In the genomic region with DNA sequence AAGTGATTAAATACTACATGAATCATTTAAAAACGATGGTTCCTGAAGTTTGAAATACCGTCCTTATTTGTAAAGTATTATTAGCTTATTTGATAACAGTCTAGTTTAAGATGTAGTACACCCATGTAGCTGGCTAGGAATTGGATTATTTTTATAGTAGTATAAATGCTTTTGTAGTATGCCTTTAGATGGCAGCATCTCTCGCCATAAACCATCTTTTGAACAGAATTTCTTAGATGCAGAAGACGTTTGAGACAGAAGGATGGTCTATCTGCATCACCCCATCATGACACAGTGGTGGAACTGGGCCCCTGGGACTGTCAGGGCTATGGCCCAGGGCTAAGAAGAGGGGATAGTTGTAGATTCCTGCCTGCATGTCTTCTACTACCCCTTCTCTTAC, we compare ENCODE assay signal across 16 cellular contexts.
A peak's percentile ranks its signal among the peaks of the same experiment; 100 is the strongest.
DNase-seq lines count a peak whose midpoint lies in the region; ATAC-seq, FAIRE-seq and TF ChIP-seq lines count a peak whose summit lies in the region.
"Had no signal": no experiment of that assay in that cellular context is flagged by ENCODE, and none has a peak within 500 bp of the region (broad histone marks: within the 10 kb centered on the region; RNA-seq: fewer than 3 reads in every experiment).

No MANE protein-coding gene starts in this region.

- no peaks in the 10 kb centered on the region for H3K36me3 ChIP-seq in HCT116 (ENCODE audit: control insufficient read depth in 1 of 2, insufficient read depth in 2 of 2, low read length in 2 of 2)
- no peaks in the 10 kb centered on the region for H3K36me3 ChIP-seq in astrocyte (ENCODE audit: insufficient read depth, low read length)
- no peaks in the 10 kb centered on the region for H3K36me3 ChIP-seq in H7 (replicated peaks; ENCODE audit: control insufficient read depth, insufficient read depth, low read length)
- no peaks in the 10 kb centered on the region; the same call in 1 of the 2 replicates for H3K36me3 ChIP-seq in WERI-Rb-1

- intact Hi-C loops in HCT116 (cut with micrococcal nuclease), result no loop called here

- no peak overlapping the region for H3K4me2 ChIP-seq in HCT116 (ENCODE audit: low read length)
- H3K4me2 ChIP-seq in astrocyte (ENCODE audit: low read length), result no peak overlapping the region

- peaks cover 80% of the 10 kb centered on the region for H3K4me1 Mint-ChIP-seq in astrocyte (ENCODE audit: low read depth, unreplicated experiment)

- no peak for ATAC-seq in HCT116
- no peak for ATAC-seq in GM18868 (IDR thresholded peaks at IDR 0.05; ENCODE audit: unreplicated experiment)
- ATAC-seq: T-helper 17 cell had no signal

- H3K9ac ChIP-seq in HCT116 (ENCODE audit: low read length), result no peak overlapping the region
- H3K9ac ChIP-seq in astrocyte (ENCODE audit: low read length), result no peak overlapping the region

- no peak overlapping the region for H3K27ac ChIP-seq in AG04450 (ENCODE audit: low read depth, low read length)
- no peak overlapping the region for H3K27ac ChIP-seq in HCT116 (ENCODE audit: low read depth, low read length)
- peak overlapping the region; percentile 49 for H3K27ac ChIP-seq in astrocyte (ENCODE audit: low read depth, low read length)
- no peak overlapping the region for H3K27ac ChIP-seq in WERI-Rb-1

- H3K9me2 ChIP-seq in HCT116 (ENCODE audit: insufficient read depth), result no peaks in the 10 kb centered on the region

- no peaks in the 10 kb centered on the region for H3K27me3 Mint-ChIP-seq in astrocyte (ENCODE audit: low read depth, unreplicated experiment)
- H3K27me3 Mint-ChIP-seq: progenitor cell of endocrine pancreas; stimulated activated naive CD8-positive, alpha-beta T cell treated with anti-CD3 and anti-CD28 coated beads, Interleukin-15, Interleukin-2, amounts not matched to agents 100 ng/mL and 50 ng/mL, for 24 hours had no signal

- TF ChIP-seq POLR2A in HCT116 (IDR thresholded peaks at IDR 0.05; ENCODE audit: borderline replicate concordance, extremely low read depth, insufficient read depth, insufficient read length), result no peak

- no peak for FAIRE-seq in astrocyte (lab: Jason Lieb, UNC)
- FAIRE-seq: HTR-8/SVneo had no signal

- peak; percentile 30 for TF ChIP-seq RAD21 in HCT116 (IDR thresholded peaks at IDR 0.05; ENCODE audit: low read depth)

- H3K79me2 ChIP-seq in HCT116 (ENCODE audit: insufficient read depth, low read length) (no peaks in the 10 kb centered on the region), astrocyte (ENCODE audit: insufficient read depth, low read length) (peaks cover 44% of the 10 kb centered on the region)

- H2AFZ ChIP-seq in HCT116 (ENCODE audit: low read depth, low read length, poor library complexity, severe bottlenecking) (no peak overlapping the region), astrocyte (ENCODE audit: low read depth, low read length) (no peak overlapping the region)

- H3K9me3 ChIP-seq in AG04450 (ENCODE audit: control insufficient read depth, insufficient read depth, low read length), result no peaks in the 10 kb centered on the region
- H3K9me3 ChIP-seq in HCT116 (ENCODE audit: control insufficient read depth in 1 of 2, insufficient read depth in 1 of 2, low read depth in 1 of 2, low read length in 2 of 2), result no peaks in the 10 kb centered on the region
- H3K9me3 ChIP-seq in astrocyte (ENCODE audit: insufficient read depth, low read depth, low read length), result no peaks in the 10 kb centered on the region
- no peaks in the 10 kb centered on the region for H3K9me3 ChIP-seq in WERI-Rb-1 (ENCODE audit: severe bottlenecking)

- H3K4me1 ChIP-seq in HCT116 (ENCODE audit: control insufficient read depth in 1 of 2, insufficient read depth in 2 of 2, low read length in 2 of 2) (peaks cover 10 to 20% of the 10 kb centered on the region in 2 experiments), astrocyte (ENCODE audit: insufficient read depth, low read length) (peaks cover 78% of the 10 kb centered on the region)

- no peaks in the 10 kb centered on the region for H3K27me3 ChIP-seq in AG04450 (ENCODE audit: control insufficient read depth, insufficient read depth, low read length)
- no peaks in the 10 kb centered on the region for H3K27me3 ChIP-seq in HCT116 (ENCODE audit: insufficient read depth, low read length)
- no peaks in the 10 kb centered on the region for H3K27me3 ChIP-seq in astrocyte (ENCODE audit: insufficient read depth, low read length)
- H3K27me3 ChIP-seq in H7 (ENCODE audit: control insufficient read depth, insufficient read depth, low read length), result no peaks in the 10 kb centered on the region
- no peaks in the 10 kb centered on the region for H3K27me3 ChIP-seq in WERI-Rb-1 (ENCODE audit: insufficient read depth, low read depth, severe bottlenecking)

- BruUV-seq in HCT116 (replicated peaks; lab: Mats Ljungman, UMichigan), result no TSS peak

- no peaks in the 10 kb centered on the region for H3K9me3 Mint-ChIP-seq in astrocyte (ENCODE audit: unreplicated experiment)
- H3K9me3 Mint-ChIP-seq: stimulated activated naive CD8-positive, alpha-beta T cell treated with anti-CD3 and anti-CD28 coated beads, Interleukin-15, Interleukin-2, amounts not matched to agents 100 ng/mL and 50 ng/mL, for 24 hours had no signal

- H4K20me1 ChIP-seq in HCT116 (ENCODE audit: insufficient read depth) (no peaks in the 10 kb centered on the region; the same call in 1 of the 2 replicates), astrocyte (ENCODE audit: insufficient read depth, low read length) (no peaks in the 10 kb centered on the region)

- RAD21 ChIA-PET in HCT116 (lab: Charles Lee; ENCODE audit: low non-redundant PET in 1 of 2, low total read pairs in 2 of 2, uncharacterized antibody in 2 of 2, unreplicated experiment in 2 of 2), result no interaction called here

- POLR2A ChIA-PET in AG04450 (lab: Yijun Ruan, JAX), result interaction anchor here (0.5 to 1.5 kb wide), 3 partner anchors 14 to 1602 kb away, joined by 3 to 5 read pairs (median 3); a partner anchor contains a TSS
- POLR2A ChIA-PET in HCT116 (lab: Charles Lee), result no interaction called here

- DNase-seq in AG04450 (ENCODE audit: low read depth, low spot score) (no peak), HCT116 (ENCODE audit: low read depth, low spot score) (no peak), astrocyte (ENCODE audit: low read depth) (peak; percentile 25), inferior parietal cortex (ENCODE audit: extremely low spot score) (peak; percentile 61), H7 (no peak), WERI-Rb-1 (no peak), NCI-H2081 (lab: John Stamatoyannopoulos, UW) (no peak)
- DNase-seq: GOT3; mesendoderm; NCI-H1436; stimulated activated CD4-positive, alpha-beta T cell treated with anti-CD3 and anti-CD28 coated beads, Interleukin-4, amount 100 ng/mL, for 4 hours; T-helper 17 cell had no signal

- TF ChIP-seq CTCF in AG04450 (IDR thresholded peaks at IDR 0.05; ENCODE audit: low read depth, low read length) (peak; percentile 40), HCT116 (IDR thresholded peaks at IDR 0.05 in 2 of 3, conservative IDR thresholded peaks at IDR 0.05 in 1 of 3; ENCODE audit: borderline replicate concordance in 1 of 3, insufficient read depth in 1 of 3, low read depth in 2 of 3, low read length in 2 of 3) (no peak), astrocyte (IDR thresholded peaks at IDR 0.05; ENCODE audit: insufficient read depth, low read depth, low read length) (peak; percentile 14), WERI-Rb-1 (IDR thresholded peaks at IDR 0.05; ENCODE audit: low read depth, low read length) (no peak)

- CTCF ChIA-PET in AG04450 (lab: Charles Lee), result interaction anchor here (1.0 to 1.4 kb wide), 4 partner anchors 10 to 18 kb away, joined by 3 to 6 read pairs (median 4); no protein-coding TSS in a partner anchor
- CTCF ChIA-PET in HCT116 (lab: Charles Lee), result interaction anchor here (1.2 to 1.4 kb wide), 3 partner anchors 9 to 15 kb away, joined by 5 to 8 read pairs (median 5); no protein-coding TSS in a partner anchor

- H3K4me3 Mint-ChIP-seq in astrocyte (ENCODE audit: unreplicated experiment), result no peak overlapping the region
- H3K4me3 Mint-ChIP-seq: stimulated activated naive CD8-positive, alpha-beta T cell treated with anti-CD3 and anti-CD28 coated beads, Interleukin-15, Interleukin-2, amounts not matched to agents 100 ng/mL and 50 ng/mL, for 24 hours; T-helper 17 cell had no signal

- H3K27ac Mint-ChIP-seq in astrocyte (ENCODE audit: unreplicated experiment), result peak overlapping the region; percentile 15
- H3K27ac Mint-ChIP-seq: progenitor cell of endocrine pancreas; stimulated activated naive CD8-positive, alpha-beta T cell treated with anti-CD3 and anti-CD28 coated beads, Interleukin-15, Interleukin-2, amounts not matched to agents 100 ng/mL and 50 ng/mL, for 24 hours; T-helper 17 cell had no signal

- no peak overlapping the region for H3K4me3 ChIP-seq in AG04450 (ENCODE audit: low read depth, low read length)
- no peak overlapping the region for H3K4me3 ChIP-seq in HCT116 (replicated peaks in 1 of 2; ENCODE audit: low read depth in 1 of 2, low read length in 2 of 2)
- no peak overlapping the region for H3K4me3 ChIP-seq in astrocyte (ENCODE audit: insufficient read depth, low read depth, low read length)
- H3K4me3 ChIP-seq in H7 (ENCODE audit: insufficient read depth, low read depth, low read length), result no peak overlapping the region
- H3K4me3 ChIP-seq in WERI-Rb-1 (ENCODE audit: low read depth, low read length), result no peak overlapping the region

- H3K36me3 Mint-ChIP-seq in astrocyte (ENCODE audit: low read depth, unreplicated experiment), result no peaks in the 10 kb centered on the region

TF ChIP-seq in HCT116, 20 proteins besides CTCF, POLR2A, EP300 and RAD21:
- no peak for TF ChIP-seq FOSL1 (IDR thresholded peaks at IDR 0.05; ENCODE audit: low read depth)
- no peak for TF ChIP-seq JUND (IDR thresholded peaks at IDR 0.05)
- TF ChIP-seq SRF (IDR thresholded peaks at IDR 0.05; ENCODE audit: low read depth), result no peak
- no peak for TF ChIP-seq CBX3 (IDR thresholded peaks at IDR 0.05; ENCODE audit: low read depth)
- TF ChIP-seq, protein P1, sequence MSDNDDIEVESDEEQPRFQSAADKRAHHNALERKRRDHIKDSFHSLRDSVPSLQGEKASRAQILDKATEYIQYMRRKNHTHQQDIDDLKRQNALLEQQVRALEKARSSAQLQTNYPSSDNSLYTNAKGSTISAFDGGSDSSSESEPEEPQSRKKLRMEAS (IDR thresholded peaks at IDR 0.05), result no peak
- TF ChIP-seq EZH2 (IDR thresholded peaks at IDR 0.05), result no peak
- no peak for TF ChIP-seq ZNF274 (IDR thresholded peaks at IDR 0.05; ENCODE audit: low read depth, low read length)
- TF ChIP-seq EGR1 (IDR thresholded peaks at IDR 0.05; ENCODE audit: low read depth), result no peak
- no peak for TF ChIP-seq POLR2AphosphoS5 (IDR thresholded peaks at IDR 0.05; ENCODE audit: low read depth, low read length)

Comparison
In these comparisons a context has a peak if more than half of its experiments do, and no peak if none do; other contexts are left out.
1. DNase-seq: peak in astrocyte (single experiment) and inferior parietal cortex (single experiment); none in AG04450 (single experiment), HCT116 (single experiment), H7 (single experiment), WERI-Rb-1 (single experiment) and NCI-H2081 (0 of 2).
2. CTCF ChIP-seq: peak in AG04450 (single experiment) and astrocyte (single experiment); none in HCT116 (0 of 3) and WERI-Rb-1 (single experiment).